ENCODE assay signal across 18 cellular contexts in genomic region chr6:18186033-18186432, GRCh38. TPM values are rescaled to one million over a fixed set of nuclear protein-coding genes. Genes with fewer than 3 reads are reported as not detected.
A peak's percentile ranks its signal among the peaks of the same experiment; 100 is the strongest.
DNase-seq lines count a peak whose midpoint lies in the region; FAIRE-seq lines count a peak whose summit lies in the region.
"Had no signal": no experiment of that assay in that cellular context is flagged by ENCODE, and none has a peak within 500 bp of the region (broad histone marks: within the 10 kb centered on the region; RNA-seq: fewer than 3 reads in every experiment).

No MANE protein-coding gene starts in this region.

- no peaks in the 10 kb centered on the region for H3K36me3 Mint-ChIP-seq in activated CD4-positive, alpha-beta memory T cell treated with anti-CD3 and anti-CD28 coated beads, Interleukin-2, amount 10 ng/mL, durations not matched to agents 7 days and 5 days (ENCODE audit: low read depth)

- no peaks in the 10 kb centered on the region for H3K27me3 Mint-ChIP-seq in activated CD4-positive, alpha-beta memory T cell treated with anti-CD3 and anti-CD28 coated beads, Interleukin-2, amount 10 ng/mL, durations not matched to agents 7 days and 5 days
- H3K27me3 Mint-ChIP-seq: CD4-positive, alpha-beta T cell; central memory CD8-positive, alpha-beta T cell; naive thymus-derived CD4-positive, alpha-beta T cell had no signal

- no peak overlapping the region for H3K27ac Mint-ChIP-seq in activated CD4-positive, alpha-beta memory T cell treated with anti-CD3 and anti-CD28 coated beads, Interleukin-2, amount 10 ng/mL, durations not matched to agents 7 days and 5 days
- H3K27ac Mint-ChIP-seq: CD4-positive, alpha-beta T cell; naive thymus-derived CD4-positive, alpha-beta T cell had no signal

- no peak overlapping the region for H3K4me3 ChIP-seq in H7 (ENCODE audit: insufficient read depth, low read depth, low read length)
- no peak overlapping the region for H3K4me3 ChIP-seq in NT2/D1 (ENCODE audit: insufficient read length, low read depth)
- H3K4me3 ChIP-seq: esophagus squamous epithelium, skin epidermis, tibial artery had no signal

- H3K9me3 ChIP-seq in NT2/D1 (ENCODE audit: insufficient read depth, low read length) = no peaks in the 10 kb centered on the region
- H3K9me3 ChIP-seq: esophagus squamous epithelium, tibial artery had no signal

- peaks cover 2% of the 10 kb centered on the region for H3K4me1 Mint-ChIP-seq in activated CD4-positive, alpha-beta memory T cell treated with anti-CD3 and anti-CD28 coated beads, Interleukin-2, amount 10 ng/mL, durations not matched to agents 7 days and 5 days
- H3K4me1 Mint-ChIP-seq: central memory CD8-positive, alpha-beta T cell had no signal

- CTCF ChIA-PET in activated CD4-positive, alpha-beta memory T cell treated with anti-CD3 and anti-CD28 coated beads, Interleukin-2, amount 10 ng/mL, durations not matched to agents 7 days and 5 days (lab: Charles Lee) = no interaction called here

- peak; percentile 67 for DNase-seq in H7
- peak; percentile 42 for DNase-seq in NT2/D1 (ENCODE audit: low read depth, low spot score)
- peak; percentile 57 for DNase-seq in iPS DF 19.7 (ENCODE audit: low read depth, low spot score)
- DNase-seq in renal cortical epithelial cell (ENCODE audit: low read depth) = peak; percentile 31
- no peak for DNase-seq in activated CD4-positive, alpha-beta memory T cell treated with anti-CD3 and anti-CD28 coated beads, Interleukin-2, amount 10 ng/mL, durations not matched to agents 7 days and 5 days
- no peak for DNase-seq in DMS153 treated with DMSO at 0.1 percent for 48 hours (lab: John Stamatoyannopoulos, UW; ENCODE audit: unreplicated experiment)
- DNase-seq in GM19239 (ENCODE audit: insufficient read length, low spot score) = no peak
- no peak for DNase-seq in activated effector memory CD4-positive, alpha-beta T cell treated with Interleukin-2 at 50 U/mL for 16 hours
- DNase-seq: activated CD4-positive, alpha-beta T cell treated with anti-CD3 and anti-CD28 coated beads, Interleukin-2, amount 50 U/mL, for 48 hours; activated gamma-delta T cell; CD4-positive, alpha-beta T cell; esophagus squamous epithelium; naive thymus-derived CD4-positive, alpha-beta T cell; NCI-H2171; T-helper 1 cell; tibial artery had no signal

- H3K9me3 Mint-ChIP-seq in activated CD4-positive, alpha-beta memory T cell treated with anti-CD3 and anti-CD28 coated beads, Interleukin-2, amount 10 ng/mL, durations not matched to agents 7 days and 5 days = no peaks in the 10 kb centered on the region
- H3K9me3 Mint-ChIP-seq: CD4-positive, alpha-beta T cell; central memory CD8-positive, alpha-beta T cell; naive thymus-derived CD4-positive, alpha-beta T cell had no signal

- no peak overlapping the region for H3K9ac ChIP-seq in NT2/D1 (ENCODE audit: insufficient read length, low read depth)

- FAIRE-seq in GM19239 (lab: Jason Lieb, UNC) = no peak

- no peak overlapping the region for H3K4me3 Mint-ChIP-seq in activated CD4-positive, alpha-beta memory T cell treated with anti-CD3 and anti-CD28 coated beads, Interleukin-2, amount 10 ng/mL, durations not matched to agents 7 days and 5 days
- H3K4me3 Mint-ChIP-seq: CD4-positive, alpha-beta T cell; central memory CD8-positive, alpha-beta T cell; naive thymus-derived CD4-positive, alpha-beta T cell had no signal

- POLR2A ChIA-PET in activated CD4-positive, alpha-beta memory T cell treated with anti-CD3 and anti-CD28 coated beads, Interleukin-2, amount 10 ng/mL, durations not matched to agents 7 days and 5 days (lab: Charles Lee) = no interaction called here

- H3K4me1 ChIP-seq in NT2/D1 (ENCODE audit: insufficient read depth, insufficient read length) = no peaks in the 10 kb centered on the region

- H3K36me3 ChIP-seq in H7 (replicated peaks; ENCODE audit: control insufficient read depth, insufficient read depth, low read length) (no peaks in the 10 kb centered on the region), NT2/D1 (ENCODE audit: insufficient read depth, insufficient read length, low read length) (peaks cover 2% of the 10 kb centered on the region)

- H3K27me3 ChIP-seq in H7 (ENCODE audit: control insufficient read depth, insufficient read depth, low read length) (no peaks in the 10 kb centered on the region), NT2/D1 (ENCODE audit: insufficient read depth, insufficient read length) (no peaks in the 10 kb centered on the region)
- H3K27me3 ChIP-seq: esophagus squamous epithelium, tibial artery had no signal

RNA-seq across cellular contexts. Expression of gene KDM1B, which starts 30.8 kb away (rescaled TPM):
- total RNA-seq in H7 (2014; rRNA removed; shearing (Covaris generic)) = 6.8 and 11.2 TPM in 2 replicates
- 32.1 and 38.8 TPM in 2 replicates for total RNA-seq in renal cortical epithelial cell
- total RNA-seq in activated CD4-positive, alpha-beta memory T cell treated with anti-CD3 and anti-CD28 coated beads, Interleukin-2, amount 10 ng/mL, durations not matched to agents 7 days and 5 days = 10 to 100 TPM in 1 of 2 experiments, 1 to 10 TPM in 1; 9.1 to 10.8 TPM

RNA-seq across cellular contexts. Expression of gene TPMT, which starts 31.2 kb away (rescaled TPM):
- 20.9 and 22.5 TPM in 2 replicates for total RNA-seq in H7 (2014; rRNA removed; shearing (Covaris generic))
- 21.5 and 28.1 TPM in 2 replicates for total RNA-seq in renal cortical epithelial cell
- total RNA-seq in activated CD4-positive, alpha-beta memory T cell treated with anti-CD3 and anti-CD28 coated beads, Interleukin-2, amount 10 ng/mL, durations not matched to agents 7 days and 5 days = 1 to 10 TPM; 6.7 to 6.8 TPM

Comparison
In these comparisons a context has a peak if more than half of its experiments do, and no peak if none do; other contexts are left out.
1. DNase-seq: peak in H7 (single experiment), NT2/D1 (single experiment), iPS DF 19.7 (single experiment) and renal cortical epithelial cell (single experiment); none in activated CD4-positive, alpha-beta memory T cell treated with anti-CD3 and anti-CD28 coated beads, Interleukin-2, amount 10 ng/mL, durations not matched to agents 7 days and 5 days (single experiment), DMS153 treated with DMSO at 0.1 percent for 48 hours (single experiment), GM19239 (single experiment) and activated effector memory CD4-positive, alpha-beta T cell treated with Interleukin-2 at 50 U/mL for 16 hours (single experiment).